In genomic region chr10:77111611-77112550, GRCh38 we compare ENCODE assay signal across 9 cellular contexts.
A peak's percentile ranks its signal among the peaks of the same experiment; 100 is the strongest.
DNase-seq lines count a peak whose midpoint lies in the region; ATAC-seq and TF ChIP-seq lines count a peak whose summit lies in the region.
"Had no signal": no experiment of that assay in that cellular context is flagged by ENCODE, and none has a peak within 500 bp of the region (broad histone marks: within the 10 kb centered on the region; RNA-seq: fewer than 3 reads in every experiment).

No MANE protein-coding gene starts in this region.

- peak; percentile 74 for ATAC-seq in HG03342 (IDR thresholded peaks at IDR 0.05; ENCODE audit: unreplicated experiment)
- ATAC-seq in PC-3: peak; percentile 78
- ATAC-seq: effector memory CD8-positive, alpha-beta T cell had no signal

- CTCF ChIA-PET in PC-3 (lab: Charles Lee): interaction anchor here (0.6 to 1.0 kb wide), 3 partner anchors 49 to 471 kb away, joined by 3 to 9 read pairs (median 4); no protein-coding TSS in a partner anchor

- H3K9ac ChIP-seq in PC-3 (ENCODE audit: low read length): peak overlapping the region; percentile 26

- peak overlapping the region; percentile 57 for H3K4me2 ChIP-seq in PC-3 (ENCODE audit: low read length)

- H3K36me3 Mint-ChIP-seq in endothelial cell (ENCODE audit: low read depth, unreplicated experiment): no peaks in the 10 kb centered on the region
- H3K36me3 Mint-ChIP-seq in activated T-helper 2 cell treated with anti-CD3 and anti-CD28 coated beads, Interferon-gamma antibody, Interleukin-2, Interleukin-4, amounts not matched to agents 10 μg/mL and 5 μg/mL and 100 μg/mL, durations not matched to agents 14 hours and 24 hours and 36 hours (ENCODE audit: low read depth): no peaks in the 10 kb centered on the region

- H3K4me1 Mint-ChIP-seq in endothelial cell (ENCODE audit: unreplicated experiment): peaks cover 6% of the 10 kb centered on the region
- peaks cover 2% of the 10 kb centered on the region for H3K4me1 Mint-ChIP-seq in activated T-helper 2 cell treated with anti-CD3 and anti-CD28 coated beads, Interferon-gamma antibody, Interleukin-2, Interleukin-4, amounts not matched to agents 10 μg/mL and 5 μg/mL and 100 μg/mL, durations not matched to agents 14 hours and 24 hours and 36 hours (ENCODE audit: low read depth)

- peaks cover 2% of the 10 kb centered on the region for H3K27me3 Mint-ChIP-seq in endothelial cell (ENCODE audit: unreplicated experiment)
- H3K27me3 Mint-ChIP-seq in activated T-helper 2 cell treated with anti-CD3 and anti-CD28 coated beads, Interferon-gamma antibody, Interleukin-2, Interleukin-4, amounts not matched to agents 10 μg/mL and 5 μg/mL and 100 μg/mL, durations not matched to agents 14 hours and 24 hours and 36 hours (ENCODE audit: low read depth): peaks cover 3% of the 10 kb centered on the region

- intact Hi-C loops in PC-3 (cut with micrococcal nuclease): loop anchor here (1.0 to 10.0 kb wide), 16 partner anchors 48 to 1710 kb away; partner anchors contain the start of gene ZNF503
- intact Hi-C loops in activated T-helper 2 cell treated with anti-CD3 and anti-CD28 coated beads, Interferon-gamma antibody, Interleukin-2, Interleukin-4, amounts not matched to agents 10 μg/mL and 5 μg/mL and 100 μg/mL, durations not matched to agents 14 hours and 24 hours and 36 hours (cut with micrococcal nuclease): no loop called here

- H3K27ac Mint-ChIP-seq in endothelial cell (ENCODE audit: unreplicated experiment): peak overlapping the region; percentile 27
- H3K27ac Mint-ChIP-seq in activated T-helper 2 cell treated with anti-CD3 and anti-CD28 coated beads, Interferon-gamma antibody, Interleukin-2, Interleukin-4, amounts not matched to agents 10 μg/mL and 5 μg/mL and 100 μg/mL, durations not matched to agents 14 hours and 24 hours and 36 hours: no peak overlapping the region
- H3K27ac Mint-ChIP-seq: effector memory CD8-positive, alpha-beta T cell had no signal

- peak; percentile 7 for DNase-seq in stimulated activated CD4-positive, alpha-beta T cell treated with anti-CD3 and anti-CD28 coated beads, Interleukin-4, amount 100 ng/mL, for 24 hours
- no peak for DNase-seq in stimulated activated CD4-positive, alpha-beta T cell treated with anti-CD3 and anti-CD28 coated beads, Interleukin-12 subunit alpha, Interleukin-12 subunit beta, amount 100 ng/mL, for 4 hours
- peak; percentile 99 for DNase-seq in PC-3
- peak; percentile 46 for DNase-seq in endothelial cell (ENCODE audit: low spot score)
- DNase-seq in midbrain (lab: John Stamatoyannopoulos, UW): peak; percentile 36
- DNase-seq in middle frontal gyrus (ENCODE audit: extremely low spot score, low spot score): no peak
- DNase-seq in activated T-helper 2 cell treated with anti-CD3 and anti-CD28 coated beads, Interferon-gamma antibody, Interleukin-2, Interleukin-4, amounts not matched to agents 10 μg/mL and 5 μg/mL and 100 μg/mL, durations not matched to agents 14 hours and 24 hours and 36 hours (ENCODE audit: low spot score): no peak

- BruUV-seq in PC-3 (replicated peaks; lab: Mats Ljungman, UMichigan): no TSS peak

- H3K79me2 ChIP-seq in PC-3 (ENCODE audit: low read length): no peaks in the 10 kb centered on the region

- H3K9me3 Mint-ChIP-seq in endothelial cell (ENCODE audit: unreplicated experiment): no peaks in the 10 kb centered on the region
- no peaks in the 10 kb centered on the region for H3K9me3 Mint-ChIP-seq in activated T-helper 2 cell treated with anti-CD3 and anti-CD28 coated beads, Interferon-gamma antibody, Interleukin-2, Interleukin-4, amounts not matched to agents 10 μg/mL and 5 μg/mL and 100 μg/mL, durations not matched to agents 14 hours and 24 hours and 36 hours
- H3K9me3 Mint-ChIP-seq: effector memory CD8-positive, alpha-beta T cell had no signal

- peak overlapping the region; percentile 69 for H3K27ac ChIP-seq in PC-3 (ENCODE audit: low read length)

- H3K36me3 ChIP-seq in PC-3 (ENCODE audit: low read depth, low read length): no peaks in the 10 kb centered on the region

- H3K9me2 ChIP-seq in PC-3 (replicated peaks; ENCODE audit: low read length): no peaks in the 10 kb centered on the region

- H4K20me1 ChIP-seq in PC-3 (ENCODE audit: low read length): no peaks in the 10 kb centered on the region

- H2AFZ ChIP-seq in PC-3 (ENCODE audit: low read length): peak overlapping the region; percentile 41

- no peak overlapping the region for H3K4me3 Mint-ChIP-seq in endothelial cell (ENCODE audit: unreplicated experiment)
- no peak overlapping the region for H3K4me3 Mint-ChIP-seq in activated T-helper 2 cell treated with anti-CD3 and anti-CD28 coated beads, Interferon-gamma antibody, Interleukin-2, Interleukin-4, amounts not matched to agents 10 μg/mL and 5 μg/mL and 100 μg/mL, durations not matched to agents 14 hours and 24 hours and 36 hours (ENCODE audit: low read depth)
- H3K4me3 Mint-ChIP-seq: effector memory CD8-positive, alpha-beta T cell had no signal

- no peaks in the 10 kb centered on the region for H3K9me3 ChIP-seq in PC-3 (ENCODE audit: low read length)

- TF ChIP-seq CTCF in PC-3 (conservative IDR thresholded peaks at IDR 0.05; ENCODE audit: low read depth, low read length): peak; percentile 100
- TF ChIP-seq CTCF in endothelial cell (IDR thresholded peaks at IDR 0.05; ENCODE audit: unreplicated experiment): peak; percentile 92

- H3K4me3 ChIP-seq in PC-3 (ENCODE audit: low read length): peak overlapping the region; percentile 4; the same call in 1 of the 2 replicates

- peaks cover 25% of the 10 kb centered on the region for H3K4me1 ChIP-seq in PC-3 (ENCODE audit: insufficient read depth, low read length)

- H3K27me3 ChIP-seq in PC-3 (ENCODE audit: low read length): no peaks in the 10 kb centered on the region

- POLR2A ChIA-PET in PC-3 (lab: Charles Lee; ENCODE audit: unreplicated experiment): interaction anchor here (0.7 kb wide), 1 partner anchor 49 kb away, joined by 3 read pairs; no protein-coding TSS in a partner anchor

- H3F3A ChIP-seq in PC-3 (ENCODE audit: low read length, unreplicated experiment): peaks cover 8% of the 10 kb centered on the region

Comparison
In these comparisons a context has a peak if more than half of its experiments do, and no peak if none do; other contexts are left out.
1. DNase-seq: peak in stimulated activated CD4-positive, alpha-beta T cell treated with anti-CD3 and anti-CD28 coated beads, Interleukin-4, amount 100 ng/mL, for 24 hours (single experiment), PC-3 (single experiment), endothelial cell (single experiment) and midbrain (single experiment); none in stimulated activated CD4-positive, alpha-beta T cell treated with anti-CD3 and anti-CD28 coated beads, Interleukin-12 subunit alpha, Interleukin-12 subunit beta, amount 100 ng/mL, for 4 hours (single experiment), middle frontal gyrus (single experiment) and activated T-helper 2 cell treated with anti-CD3 and anti-CD28 coated beads, Interferon-gamma antibody, Interleukin-2, Interleukin-4, amounts not matched to agents 10 μg/mL and 5 μg/mL and 100 μg/mL, durations not matched to agents 14 hours and 24 hours and 36 hours (single experiment).